8 cellular contexts compared by ENCODE assay signal in the genomic region with DNA sequence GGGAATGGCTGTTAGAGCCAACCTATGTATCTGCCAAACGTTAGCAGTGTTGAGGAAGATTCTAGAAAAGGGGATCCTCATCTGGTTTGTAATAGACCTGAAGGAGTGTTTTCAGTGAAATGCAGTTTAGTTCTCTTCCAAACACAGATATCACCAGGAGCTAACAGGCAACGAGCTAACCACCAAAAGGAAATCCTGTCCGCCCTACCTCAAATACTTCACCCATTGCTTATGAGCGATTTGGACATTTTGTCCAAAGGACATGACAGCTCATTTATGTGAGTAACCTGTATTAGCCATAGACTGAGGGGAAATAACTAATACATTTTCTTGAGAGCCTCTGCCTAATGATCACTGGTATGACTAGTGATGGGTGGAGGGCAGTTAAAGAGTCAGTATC. TPM values are rescaled to one million over a fixed set of nuclear protein-coding genes. Genes with fewer than 3 reads are reported as not detected.
DNase-seq lines count a peak whose midpoint lies in the region; ATAC-seq and TF ChIP-seq lines count a peak whose summit lies in the region.

No MANE protein-coding gene starts in this region.

- no peaks in the 10 kb centered on the region for H3K9me3 ChIP-seq in DOHH2 (ENCODE audit: control insufficient read depth, insufficient read depth, low read length)
- H3K9me3 ChIP-seq in naive thymus-derived CD4-positive, alpha-beta T cell (ENCODE audit: control insufficient read depth in 2 of 3, low read length in 3 of 3), result no peaks in the 10 kb centered on the region

- H3K27ac Mint-ChIP-seq in naive thymus-derived CD4-positive, alpha-beta T cell, result peak overlapping the region in 8 of 9 donors; percentile 5 to 84 (median 75)

- TF ChIP-seq POLR2A in NB4 (IDR thresholded peaks at IDR 0.05; ENCODE audit: extremely low read depth, insufficient read length), result no peak

- H3K36me3 Mint-ChIP-seq in naive thymus-derived CD4-positive, alpha-beta T cell, result no peaks in the 10 kb centered on the region

- H3K4me1 ChIP-seq in DOHH2 (ENCODE audit: control insufficient read depth, low read length), result peaks cover 15% of the 10 kb centered on the region
- H3K4me1 ChIP-seq in naive thymus-derived CD4-positive, alpha-beta T cell (ENCODE audit: control insufficient read depth in 2 of 2, insufficient read depth in 2 of 2, low read length in 2 of 2), result peaks cover 9 to 13% of the 10 kb centered on the region in 2 donors

- no peaks in the 10 kb centered on the region for H3K9me3 Mint-ChIP-seq in naive thymus-derived CD4-positive, alpha-beta T cell

- no peak for TF ChIP-seq CTCF in DOHH2 (IDR thresholded peaks at IDR 0.05; ENCODE audit: low read depth, low read length, poor library complexity, severe bottlenecking)
- TF ChIP-seq CTCF in NB4 (IDR thresholded peaks at IDR 0.05; ENCODE audit: low read depth, low read length), result no peak

- peaks cover 12 to 28% (median 22%) of the 10 kb centered on the region in 7 donors for H3K4me1 Mint-ChIP-seq in naive thymus-derived CD4-positive, alpha-beta T cell

- intact Hi-C loops in naive thymus-derived CD4-positive, alpha-beta T cell (cut with micrococcal nuclease), result loop anchor here (2.0 to 10.0 kb wide), 12 partner anchors 351 to 1961 kb away; partner anchors contain the start of genes CSTF3 (in 2 of the 2), QSER1 (in 2 of the 2), ABTB2 (in 1 of the 2) and CAT (in 1 of the 2)
- intact Hi-C loops in left colon (cut with DNase I, micrococcal nuclease), result no loop called here

- H3K79me2 ChIP-seq in DOHH2 (ENCODE audit: control insufficient read depth, low read length), result no peaks in the 10 kb centered on the region

- H3K27ac ChIP-seq in DOHH2 (ENCODE audit: low read depth, low read length) (no peak overlapping the region), cingulate gyrus (ENCODE audit: low read depth, low read length) (peak overlapping the region; percentile 65)
- H3K27ac ChIP-seq in naive thymus-derived CD4-positive, alpha-beta T cell (ENCODE audit: low read depth, low read length), result no peak overlapping the region

- no peak for ATAC-seq in naive thymus-derived CD4-positive, alpha-beta T cell
- ATAC-seq in left colon (no peak), HG02571 (IDR thresholded peaks at IDR 0.05; ENCODE audit: unreplicated experiment) (no peak)

- no peaks in the 10 kb centered on the region for H3K9me2 ChIP-seq in DOHH2 (replicated peaks; ENCODE audit: control insufficient read depth, low read length)

- H3F3A ChIP-seq in DOHH2 (ENCODE audit: control insufficient read depth, insufficient read depth), result no peaks in the 10 kb centered on the region

- H3K36me3 ChIP-seq in DOHH2 (ENCODE audit: control insufficient read depth, low read length), result no peaks in the 10 kb centered on the region
- H3K36me3 ChIP-seq in naive thymus-derived CD4-positive, alpha-beta T cell (ENCODE audit: control insufficient read depth in 2 of 3, insufficient read depth in 3 of 3, low read length in 3 of 3), result no peaks in the 10 kb centered on the region

- H3K27me3 ChIP-seq in DOHH2 (ENCODE audit: control insufficient read depth, low read length), result peaks cover 35% of the 10 kb centered on the region
- H3K27me3 ChIP-seq in naive thymus-derived CD4-positive, alpha-beta T cell (ENCODE audit: control insufficient read depth in 2 of 2, insufficient read depth in 2 of 2, low read length in 2 of 2), result no peaks in the 10 kb centered on the region

- peak overlapping the region; percentile 84 to 96 (median 92) for H3K4me3 Mint-ChIP-seq in naive thymus-derived CD4-positive, alpha-beta T cell

- peak; percentile 47 for DNase-seq in NB4 (ENCODE audit: low read depth)
- DNase-seq in naive thymus-derived CD4-positive, alpha-beta T cell, result no peak
- no peak for DNase-seq in left colon
- DNase-seq in cerebellar cortex (ENCODE audit: low spot score), result no peak
- no peak for DNase-seq in HK-2 (ENCODE audit: unreplicated experiment)

- H3K4me2 ChIP-seq in DOHH2 (ENCODE audit: low read length), result peak overlapping the region; percentile 72

- peak overlapping the region; percentile 72 for H3K4me3 ChIP-seq in DOHH2 (ENCODE audit: low read length)
- peak overlapping the region; percentile 57 for H3K4me3 ChIP-seq in NB4 (ENCODE audit: low read depth, low read length)
- H3K4me3 ChIP-seq in naive thymus-derived CD4-positive, alpha-beta T cell (ENCODE audit: low read length), result peak overlapping the region; percentile 54

- POLR2A ChIA-PET in naive thymus-derived CD4-positive, alpha-beta T cell (lab: Charles Lee), result interaction anchor here (1.2 kb wide), 1 partner anchor 35 kb away, joined by 9 read pairs; the partner anchor contains the start of gene CD59

- CTCF ChIA-PET in naive thymus-derived CD4-positive, alpha-beta T cell (lab: Charles Lee), result interaction anchor here (1.6 kb wide), 1 partner anchor 41 kb away, joined by 7 read pairs; no protein-coding TSS in a partner anchor

- peaks cover 0 to 27% (median 1%) of the 10 kb centered on the region in 5 donors for H3K27me3 Mint-ChIP-seq in naive thymus-derived CD4-positive, alpha-beta T cell

- no peaks in the 10 kb centered on the region for H4K20me1 ChIP-seq in DOHH2 (ENCODE audit: control insufficient read depth, insufficient read depth, low read depth, low read length)

RNA-seq across cellular contexts. Expression of gene C11orf91, which starts 0.7 kb away (rescaled TPM):
- not detected for total RNA-seq in naive thymus-derived CD4-positive, alpha-beta T cell
- not detected for polyA plus RNA-seq in naive thymus-derived CD4-positive, alpha-beta T cell
- not detected for total RNA-seq in left colon

RNA-seq across cellular contexts. Expression of gene CD59, which starts 34.9 kb away (rescaled TPM):
- 100 to 1,000 TPM in 1 of 5 experiments, 10 to 100 TPM in 4; 23.3 to 152 (median 62.7) TPM for total RNA-seq in naive thymus-derived CD4-positive, alpha-beta T cell
- 10 to 100 TPM; 69.6 to 70.7 TPM for polyA plus RNA-seq in naive thymus-derived CD4-positive, alpha-beta T cell
- total RNA-seq in left colon, result 100 to 1,000 TPM; 271 to 585 TPM

Comparison
In these comparisons a context has a peak if more than half of its experiments do, and no peak if none do; other contexts are left out.
1. intact Hi-C loops: an anchor here in naive thymus-derived CD4-positive, alpha-beta T cell (2.0 to 10.0 kb wide); none called in left colon.